In genomic region chr12:9064201-9064814, GRCh38 we compare ENCODE assay signal across 9 cellular contexts. TPM values are rescaled to one million over a fixed set of nuclear protein-coding genes. Genes with fewer than 3 reads are reported as not detected.
A peak's percentile ranks its signal among the peaks of the same experiment; 100 is the strongest.
DNase-seq lines count a peak whose midpoint lies in the region; ATAC-seq and TF ChIP-seq lines count a peak whose summit lies in the region.
"Had no signal": no experiment of that assay in that cellular context is flagged by ENCODE, and none has a peak within 500 bp of the region (broad histone marks: within the 10 kb centered on the region; RNA-seq: fewer than 3 reads in every experiment).

No MANE protein-coding gene starts in this region.

- ATAC-seq in GM18861 (IDR thresholded peaks at IDR 0.05; ENCODE audit: unreplicated experiment), result no peak

- peak overlapping the region; percentile 72 for H3K14ac ChIP-seq in H9 (ENCODE audit: insufficient read depth, low read length)

- H3K27me3 Mint-ChIP-seq in Caco-2 (ENCODE audit: insufficient read depth, unreplicated experiment) (no peaks in the 10 kb centered on the region), H9 (ENCODE audit: low read depth) (peaks cover 2% of the 10 kb centered on the region)
- no peaks in the 10 kb centered on the region for H3K27me3 Mint-ChIP-seq in activated T-cell treated with anti-CD3 and anti-CD28 coated beads, Interleukin-2, amount 50 U/mL, for 24 hours

- H3T11ph ChIP-seq in H9 (ENCODE audit: low read length), result no peak overlapping the region

- no peak overlapping the region for H2AK5ac ChIP-seq in H9 (ENCODE audit: insufficient read length, low read length)

- peaks cover 5% of the 10 kb centered on the region for H3K23me2 ChIP-seq in H9 (ENCODE audit: insufficient read length, low read depth, low read length, poor library complexity, severe bottlenecking)

- peak overlapping the region; percentile 41 for H3K9ac ChIP-seq in H9 (ENCODE audit: extremely low read depth, insufficient read length, low read length)
- peak overlapping the region; percentile 77 to 90 for H3K9ac ChIP-seq in mucosa of rectum (ENCODE audit: low read depth in 1 of 2, low read length in 2 of 2)

- H3K56ac ChIP-seq in H9 (ENCODE audit: insufficient read length, low read depth, low read length), result no peak overlapping the region

- H2BK15ac ChIP-seq in H9 (ENCODE audit: low read depth, low read length), result no peak overlapping the region; the same call in 1 of the 2 replicates

- POLR2A ChIA-PET in Caco-2 (lab: Charles Lee), result interaction anchor here (0.6 to 2.4 kb wide), 4 partner anchors 8 to 573 kb away, joined by 3 to 14 read pairs (median 4); partner anchors contain the start of gene M6PR

- TF ChIP-seq CTCF in Caco-2 (IDR thresholded peaks at IDR 0.05; ENCODE audit: insufficient read depth in 1 of 2, low read depth in 1 of 2, low read length in 1 of 2, severe bottlenecking in 1 of 2, unreplicated experiment in 1 of 2) (peak; percentile 64 to 72), H9 (conservative IDR thresholded peaks at IDR 0.05) (peak; percentile 58), esophagus muscularis mucosa (IDR thresholded peaks at IDR 0.05) (peak; percentile 22 to 54 (median 40))

- H4K8ac ChIP-seq in H9 (replicated peaks; ENCODE audit: insufficient read length, low read depth, low read length), result no peak overlapping the region

- H3K4me1 Mint-ChIP-seq in Caco-2 (ENCODE audit: low read depth, unreplicated experiment) (peaks cover 8% of the 10 kb centered on the region), H9 (peaks cover 19 to 20% of the 10 kb centered on the region in 2 experiments)
- H3K4me1 Mint-ChIP-seq in activated T-cell treated with anti-CD3 and anti-CD28 coated beads, Interleukin-2, amount 50 U/mL, for 24 hours (ENCODE audit: low read depth), result peaks cover 8% of the 10 kb centered on the region

- intact Hi-C loops in Caco-2 (cut with micrococcal nuclease; ENCODE audit: unreplicated experiment), result loop anchor here (1.0 to 5.0 kb wide), 6 partner anchors 58 to 308 kb away; no protein-coding TSS in a partner anchor
- intact Hi-C loops in esophagus muscularis mucosa (cut with DNase I), result no loop called here

- H3K27ac ChIP-seq in H9 (ENCODE audit: insufficient read length, low read depth, low read length) (no peak overlapping the region), esophagus muscularis mucosa (replicated peaks in 1 of 4) (peak overlapping the region; percentile 94 to 99 (median 98)), mucosa of rectum (ENCODE audit: low read depth in 2 of 2, low read length in 2 of 2) (peak overlapping the region; percentile 90 to 92)

- TF ChIP-seq POLR2A in esophagus muscularis mucosa (IDR thresholded peaks at IDR 0.05; ENCODE audit: low read depth), result no peak

- H3K4me1 ChIP-seq in Caco-2, result peaks cover 8% of the 10 kb centered on the region
- peaks cover 4% of the 10 kb centered on the region; the same call in 1 of the 2 replicates for H3K4me1 ChIP-seq in H9 (ENCODE audit: insufficient read depth, low read length)
- peaks cover 12 to 28% (median 22%) of the 10 kb centered on the region in 4 donors for H3K4me1 ChIP-seq in esophagus muscularis mucosa
- H3K4me1 ChIP-seq in mucosa of rectum (ENCODE audit: control insufficient read depth in 2 of 2, insufficient read depth in 2 of 2, low read length in 2 of 2), result peaks cover 3 to 5% of the 10 kb centered on the region in 2 donors

- DNase-seq in Caco-2 (peak; percentile 80 to 87), H9 (peak; percentile 82), NCI-H69 (lab: John Stamatoyannopoulos, UW) (peak; percentile 41), esophagus muscularis mucosa (ENCODE audit: extremely low spot score) (no peak)
- peak; percentile 72 for DNase-seq in activated T-cell treated with anti-CD3 and anti-CD28 coated beads, Interleukin-2, amount 50 U/mL, for 24 hours
- peak in 5 of 6 experiments; percentile 24 to 62 (median 32) for DNase-seq in stimulated activated naive CD4-positive, alpha-beta T cell (lab: John Stamatoyannopoulos, UW)

- TF ChIP-seq EP300 in esophagus muscularis mucosa (IDR thresholded peaks at IDR 0.05), result no peak

- no CpG with 5 or more reads among the region's 51 CpGs for WGBS in H9 (ENCODE audit: extremely low coverage, insufficient read length, low lambda C conversion rate)
- WGBS in esophagus muscularis mucosa, result 0% methylated on average over 1 of the region's 51 CpGs

- H4K20me1 ChIP-seq in H9 (ENCODE audit: control insufficient read depth, insufficient read depth, insufficient read length), result no peaks in the 10 kb centered on the region

- H3K4me3 Mint-ChIP-seq in Caco-2 (ENCODE audit: unreplicated experiment) (peak overlapping the region; percentile 74), H9 (peak overlapping the region; percentile 80 to 86)
- peak overlapping the region; percentile 69 for H3K4me3 Mint-ChIP-seq in activated T-cell treated with anti-CD3 and anti-CD28 coated beads, Interleukin-2, amount 50 U/mL, for 24 hours

- H3K4me3 ChIP-seq in Caco-2 (ENCODE audit: low read depth, low read length) (peak overlapping the region; percentile 94), esophagus muscularis mucosa (peak overlapping the region; percentile 73 to 94 (median 86)), mucosa of rectum (ENCODE audit: low read length in 2 of 2) (peak overlapping the region; percentile 69 to 79)

- H4K91ac ChIP-seq in H9 (ENCODE audit: insufficient read length, low read depth, low read length), result peak overlapping the region; percentile 63

- CTCF ChIA-PET in Caco-2 (lab: Charles Lee), result interaction anchor here (0.5 to 2.1 kb wide), 14 partner anchors 8 to 314 kb away, joined by 3 to 9 read pairs (median 4); partner anchors contain the start of gene M6PR

- H3K27me3 ChIP-seq in Caco-2 (replicated peaks; ENCODE audit: control insufficient read depth, insufficient read depth, low read length) (no peaks in the 10 kb centered on the region), H9 (ENCODE audit: insufficient read depth, low read length) (no peaks in the 10 kb centered on the region), esophagus muscularis mucosa (no peaks in the 10 kb centered on the region), mucosa of rectum (ENCODE audit: control insufficient read depth in 2 of 2, insufficient read depth in 2 of 2, low read length in 2 of 2) (no peaks in the 10 kb centered on the region)

- no peaks in the 10 kb centered on the region for H3K36me3 Mint-ChIP-seq in Caco-2 (ENCODE audit: insufficient read depth, unreplicated experiment)
- H3K36me3 Mint-ChIP-seq in H9 (ENCODE audit: insufficient read depth in 1 of 3, low read depth in 3 of 3), result no peaks in the 10 kb centered on the region
- H3K36me3 Mint-ChIP-seq in activated T-cell treated with anti-CD3 and anti-CD28 coated beads, Interleukin-2, amount 50 U/mL, for 24 hours (ENCODE audit: low read depth), result no peaks in the 10 kb centered on the region

- H2BK120ac ChIP-seq in H9 (ENCODE audit: low read depth, low read length, poor library complexity, severe bottlenecking), result no peak overlapping the region

- no peak overlapping the region for H3K23ac ChIP-seq in H9 (ENCODE audit: insufficient read length, low read depth, low read length)

- H2AFZ ChIP-seq in H9 (ENCODE audit: low read length), result no peak overlapping the region

- peak overlapping the region; percentile 96 for H3K18ac ChIP-seq in H9 (ENCODE audit: insufficient read length, low read depth, low read length)

- H2BK5ac ChIP-seq in H9 (ENCODE audit: insufficient read length, low read length), result no peak overlapping the region

- H3K4ac ChIP-seq in H9 (ENCODE audit: low read depth, low read length), result peak overlapping the region; percentile 56; the same call in 1 of the 2 replicates

- no peaks in the 10 kb centered on the region for H3K79me2 ChIP-seq in H9 (ENCODE audit: insufficient read depth, low read length)

- peak overlapping the region; percentile 66 for H3K27ac Mint-ChIP-seq in Caco-2 (ENCODE audit: unreplicated experiment)
- peak overlapping the region in 2 of 3 experiments; percentile 20 to 24; a peak in 3 of 7 replicates for H3K27ac Mint-ChIP-seq in H9
- H3K27ac Mint-ChIP-seq in activated T-cell treated with anti-CD3 and anti-CD28 coated beads, Interleukin-2, amount 50 U/mL, for 24 hours, result no peak overlapping the region

- H3K9me3 Mint-ChIP-seq in Caco-2 (ENCODE audit: unreplicated experiment), result no peaks in the 10 kb centered on the region
- H3K9me3 Mint-ChIP-seq in H9, result no peaks in the 10 kb centered on the region
- no peaks in the 10 kb centered on the region for H3K9me3 Mint-ChIP-seq in activated T-cell treated with anti-CD3 and anti-CD28 coated beads, Interleukin-2, amount 50 U/mL, for 24 hours

- peak overlapping the region; percentile 48 for H3K4me2 ChIP-seq in H9 (ENCODE audit: insufficient read depth, insufficient read length, low read length)

- no peak overlapping the region for H2BK12ac ChIP-seq in H9 (ENCODE audit: insufficient read length, low read depth, low read length)

- H3K36me3 ChIP-seq in Caco-2 (ENCODE audit: control insufficient read depth, insufficient read depth, low read length), result no peaks in the 10 kb centered on the region
- H3K36me3 ChIP-seq in esophagus muscularis mucosa, result peaks cover 14 to 31% (median 19%) of the 10 kb centered on the region in 4 donors
- H3K36me3 ChIP-seq in mucosa of rectum (ENCODE audit: control insufficient read depth in 2 of 2, insufficient read depth in 2 of 2, low read length in 2 of 2), result peaks cover 0 to 4% of the 10 kb centered on the region in 2 donors

- H2BK20ac ChIP-seq in H9 (ENCODE audit: low read depth, low read length, poor library complexity, severe bottlenecking), result no peak overlapping the region

- no peak overlapping the region for H4K5ac ChIP-seq in H9 (ENCODE audit: insufficient read length, low read depth, low read length)

- H3K9me3 ChIP-seq in Caco-2 (no peaks in the 10 kb centered on the region), H9 (ENCODE audit: control insufficient read depth, low read depth, low read length) (no peaks in the 10 kb centered on the region), esophagus muscularis mucosa (no peaks in the 10 kb centered on the region), mucosa of rectum (ENCODE audit: control insufficient read depth in 2 of 2, low read length in 2 of 2) (no peaks in the 10 kb centered on the region)

- no peaks in the 10 kb centered on the region for H3K79me1 ChIP-seq in H9 (ENCODE audit: insufficient read depth, low read depth, low read length, poor library complexity, severe bottlenecking)

- TSS peak; percentile 70 for BruUV-seq in Caco-2 (replicated peaks; lab: Mats Ljungman, UMichigan)

RNA-seq across cellular contexts. Expression of gene A2M, which starts 51.4 kb away (rescaled TPM):
- total RNA-seq in Caco-2 (2022) (0.60 and 1.00 TPM in 2 replicates), H9 (2021) (0.94 and 1.2 TPM in 2 replicates), esophagus muscularis mucosa (100 to 1,000 TPM; 271 to 678 (median 484) TPM)
- total RNA-seq: T-helper 2 cell treated with Interferon-gamma antibody and Interleukin-4, amounts not matched to agents 100 ng/mL and 5 ng/mL, for 36 hours had no signal

Comparison
In these comparisons a context has a peak if more than half of its experiments do, and no peak if none do; other contexts are left out.
1. RNA of gene A2M, which starts 51.4 kb away (total RNA-seq): 271 to 678 TPM in esophagus muscularis mucosa; 0.94 to 1.2 TPM in H9 and 0.60 to 1.00 TPM in Caco-2; every median in the first group is over 100 times any median in the second.
2. Peak in every context shown above with its lines, with median percentiles within 50 percentile points of each other: H3K4me3 ChIP-seq, H3K4me3 Mint-ChIP-seq and CTCF ChIP-seq.